18 cellular contexts compared by ENCODE assay signal in genomic region chr11:7675640-7676039, GRCh38. TPM values are rescaled to one million over a fixed set of nuclear protein-coding genes. Genes with fewer than 3 reads are reported as not detected.
DNase-seq lines count a peak whose midpoint lies in the region; ATAC-seq and TF ChIP-seq lines count a peak whose summit lies in the region.
"Had no signal": no experiment of that assay in that cellular context is flagged by ENCODE, and none has a peak within 500 bp of the region (broad histone marks: within the 10 kb centered on the region; RNA-seq: fewer than 3 reads in every experiment).

No MANE protein-coding gene starts in this region.

- no peaks in the 10 kb centered on the region for H3K9me3 ChIP-seq in smooth muscle cell (replicated peaks; ENCODE audit: low read depth)
- no peaks in the 10 kb centered on the region for H3K9me3 ChIP-seq in CD4-positive, alpha-beta memory T cell (ENCODE audit: control insufficient read depth in 1 of 2, low read length in 2 of 2)

- no peaks in the 10 kb centered on the region for H3K36me3 ChIP-seq in smooth muscle cell (ENCODE audit: low read depth)
- no peaks in the 10 kb centered on the region for H3K36me3 ChIP-seq in brain microvascular endothelial cell (replicated peaks)
- H3K36me3 ChIP-seq in CD4-positive, alpha-beta memory T cell (ENCODE audit: insufficient read depth, low read length) = no peaks in the 10 kb centered on the region
- H3K36me3 ChIP-seq: BLaER1 treated with 17β-estradiol and CSF1 and Interleukin-3, amounts not matched to agents 10 nM and 100 nM had no signal

- no peak overlapping the region for H2AFZ ChIP-seq in smooth muscle cell (ENCODE audit: low read depth)
- H2AFZ ChIP-seq: GM23248 had no signal

- H3K4me3 Mint-ChIP-seq in stimulated activated naive CD8-positive, alpha-beta T cell treated with anti-CD3 and anti-CD28 coated beads, Interleukin-15, Interleukin-2, amounts not matched to agents 100 ng/mL and 50 ng/mL, for 24 hours = peak overlapping the region; percentile 23
- no peak overlapping the region for H3K4me3 Mint-ChIP-seq in CD4-positive, alpha-beta memory T cell
- H3K4me3 Mint-ChIP-seq: CD4-positive, CD25-positive, alpha-beta regulatory T cell had no signal

- H3K4me3 ChIP-seq in smooth muscle cell = no peak overlapping the region
- H3K4me3 ChIP-seq in brain microvascular endothelial cell (ENCODE audit: low read depth, low read length) = no peak overlapping the region
- no peak overlapping the region for H3K4me3 ChIP-seq in CD4-positive, alpha-beta memory T cell (ENCODE audit: low read length in 2 of 2)
- H3K4me3 ChIP-seq: BLaER1 treated with 17β-estradiol and CSF1 and Interleukin-3, amounts not matched to agents 10 nM and 100 nM; GM23248 had no signal

- no peak for ATAC-seq in stimulated activated naive CD8-positive, alpha-beta T cell treated with anti-CD3 and anti-CD28 coated beads, Interleukin-15, Interleukin-2, amounts not matched to agents 100 U/mL and 50 U/mL, for 24 hours
- no peak for ATAC-seq in HG02798 (IDR thresholded peaks at IDR 0.05; ENCODE audit: poor library complexity, unreplicated experiment)

- no peaks in the 10 kb centered on the region for H3K79me2 ChIP-seq in smooth muscle cell (ENCODE audit: low read depth)

- H3K27ac Mint-ChIP-seq in stimulated activated naive CD8-positive, alpha-beta T cell treated with anti-CD3 and anti-CD28 coated beads, Interleukin-15, Interleukin-2, amounts not matched to agents 100 ng/mL and 50 ng/mL, for 24 hours = no peak overlapping the region
- no peak overlapping the region for H3K27ac Mint-ChIP-seq in CD4-positive, alpha-beta memory T cell
- H3K27ac Mint-ChIP-seq: CD4-positive, CD25-positive, alpha-beta regulatory T cell had no signal

- peaks cover 9% of the 10 kb centered on the region for H3K4me1 ChIP-seq in smooth muscle cell (ENCODE audit: low read depth)
- H3K4me1 ChIP-seq in CD4-positive, alpha-beta memory T cell (ENCODE audit: insufficient read depth, low read length) = peaks cover 14% of the 10 kb centered on the region

- WGBS in smooth muscle cell (ENCODE audit: low lambda C conversion rate) = 78% methylated on average over 4 of the region's 4 CpGs

- H3K27ac ChIP-seq in smooth muscle cell (ENCODE audit: low read depth) (peak overlapping the region; percentile 97), brain microvascular endothelial cell (no peak overlapping the region)
- no peak overlapping the region for H3K27ac ChIP-seq in CD4-positive, alpha-beta memory T cell (ENCODE audit: low read depth, low read length)
- H3K27ac ChIP-seq: GM23248 had no signal

- peaks cover 32% of the 10 kb centered on the region for H3K4me1 Mint-ChIP-seq in stimulated activated naive CD8-positive, alpha-beta T cell treated with anti-CD3 and anti-CD28 coated beads, Interleukin-15, Interleukin-2, amounts not matched to agents 100 ng/mL and 50 ng/mL, for 24 hours (ENCODE audit: low read depth)
- H3K4me1 Mint-ChIP-seq in CD4-positive, alpha-beta memory T cell = peaks cover 5 to 18% (median 11%) of the 10 kb centered on the region in 4 donors

- CTCF ChIA-PET in CD4-positive, alpha-beta memory T cell (lab: Charles Lee; ENCODE audit: partially characterized antibody) = interaction anchor here (1.2 to 3.8 kb wide), 4 partner anchors 10 to 424 kb away, joined by 3 to 14 read pairs (median 8); no protein-coding TSS in a partner anchor

- in situ Hi-C loops in brain microvascular endothelial cell (cut with HindIII; ENCODE audit: low pct_ligation_motif_present, low sequenced_read_pairs) = no loop called here

- POLR2A ChIA-PET in CD4-positive, alpha-beta memory T cell (lab: Charles Lee; ENCODE audit: partially characterized antibody) = no interaction called here

- TF ChIP-seq CTCF in smooth muscle cell (IDR thresholded peaks at IDR 0.05; ENCODE audit: borderline replicate concordance, insufficient read depth, poor library complexity, severe bottlenecking) (no peak), brain microvascular endothelial cell (IDR thresholded peaks at IDR 0.05; ENCODE audit: low read depth, low read length, missing control alignments) (no peak)

- H3K27me3 Mint-ChIP-seq in stimulated activated naive CD8-positive, alpha-beta T cell treated with anti-CD3 and anti-CD28 coated beads, Interleukin-15, Interleukin-2, amounts not matched to agents 100 ng/mL and 50 ng/mL, for 24 hours = peaks cover 65% of the 10 kb centered on the region
- peaks cover 44 to 64% of the 10 kb centered on the region in 2 donors for H3K27me3 Mint-ChIP-seq in CD4-positive, alpha-beta memory T cell

- peaks cover 45% of the 10 kb centered on the region for H3F3A ChIP-seq in smooth muscle cell (ENCODE audit: low read depth)

- no peak for DNase-seq in stimulated activated naive CD8-positive, alpha-beta T cell treated with anti-CD3 and anti-CD28 coated beads, Interleukin-15, Interleukin-2, amounts not matched to agents 100 U/mL and 50 U/mL, for 24 hours
- peak; percentile 61 for DNase-seq in left kidney (ENCODE audit: low read depth, low spot score)
- no peak for DNase-seq in smooth muscle cell (lab: John Stamatoyannopoulos, UW; ENCODE audit: unreplicated experiment)
- DNase-seq in brain microvascular endothelial cell = no peak
- DNase-seq in CD4-positive, alpha-beta memory T cell = no peak
- DNase-seq: 8988T; ACHN; Calu3; CD4-positive, CD25-positive, alpha-beta regulatory T cell; DMS 273 treated with DMSO at 0.1 percent for 48 hours; GM23248; H7 had no signal

- H4K20me1 ChIP-seq in smooth muscle cell (ENCODE audit: low read depth) = no peaks in the 10 kb centered on the region
- H4K20me1 ChIP-seq: BLaER1 treated with 17β-estradiol and CSF1 and Interleukin-3, amounts not matched to agents 10 nM and 100 nM had no signal

- no peak overlapping the region for H3K9ac ChIP-seq in smooth muscle cell (ENCODE audit: low read depth)
- H3K9ac ChIP-seq: GM23248 had no signal

- intact Hi-C loops in CD4-positive, alpha-beta memory T cell (cut with micrococcal nuclease) = no loop called here

- no peak overlapping the region for H3K4me2 ChIP-seq in smooth muscle cell

- no peaks in the 10 kb centered on the region for H3K36me3 Mint-ChIP-seq in stimulated activated naive CD8-positive, alpha-beta T cell treated with anti-CD3 and anti-CD28 coated beads, Interleukin-15, Interleukin-2, amounts not matched to agents 100 ng/mL and 50 ng/mL, for 24 hours (ENCODE audit: low read depth)
- no peaks in the 10 kb centered on the region for H3K36me3 Mint-ChIP-seq in CD4-positive, alpha-beta memory T cell
- H3K36me3 Mint-ChIP-seq: CD4-positive, CD25-positive, alpha-beta regulatory T cell; IgD-negative memory B cell had no signal

- no peaks in the 10 kb centered on the region for H3K9me3 Mint-ChIP-seq in stimulated activated naive CD8-positive, alpha-beta T cell treated with anti-CD3 and anti-CD28 coated beads, Interleukin-15, Interleukin-2, amounts not matched to agents 100 ng/mL and 50 ng/mL, for 24 hours
- peaks cover 0 to 2% (median 0%) of the 10 kb centered on the region in 8 donors for H3K9me3 Mint-ChIP-seq in CD4-positive, alpha-beta memory T cell
- H3K9me3 Mint-ChIP-seq: CD4-positive, CD25-positive, alpha-beta regulatory T cell had no signal

- no peaks in the 10 kb centered on the region for H3K27me3 ChIP-seq in smooth muscle cell (ENCODE audit: low read depth)
- H3K27me3 ChIP-seq in brain microvascular endothelial cell (replicated peaks) = peaks cover 4% of the 10 kb centered on the region
- H3K27me3 ChIP-seq in CD4-positive, alpha-beta memory T cell (ENCODE audit: insufficient read depth, low read length) = peaks cover 7% of the 10 kb centered on the region
- H3K27me3 ChIP-seq: BLaER1 treated with 17β-estradiol and CSF1 and Interleukin-3, amounts not matched to agents 10 nM and 100 nM had no signal

RNA-seq across cellular contexts. Expression of gene CYB5R2, which starts 2.3 kb away (rescaled TPM):
- total RNA-seq in smooth muscle cell = 32.4 and 45.2 TPM in 2 replicates
- polyA plus RNA-seq in smooth muscle cell = 45.1 and 48.1 TPM in 2 replicates
- not detected for total RNA-seq in CD4-positive, alpha-beta memory T cell
- polyA plus RNA-seq in CD4-positive, alpha-beta memory T cell = under 1 TPM in 1 of 2 donors, not detected in 1; 0.17 TPM
- total RNA-seq: CD4-positive, CD25-positive, alpha-beta regulatory T cell had no signal

RNA-seq across cellular contexts. Expression of gene OVCH2, which starts 30.6 kb away (rescaled TPM):
- total RNA-seq in smooth muscle cell = 0.13 and 1.7 TPM in 2 replicates
- 0.26 and 1.6 TPM in 2 replicates for polyA plus RNA-seq in smooth muscle cell
- total RNA-seq in CD4-positive, alpha-beta memory T cell = not detected
- polyA plus RNA-seq in CD4-positive, alpha-beta memory T cell = not detected
- total RNA-seq: Calu3; CD4-positive, CD25-positive, alpha-beta regulatory T cell; Daoy; GM23248; HT-29 had no signal
- polyA plus RNA-seq: CD4-positive, CD25-positive, alpha-beta regulatory T cell; IgD-negative memory B cell had no signal

Comparison
In these comparisons a context has a peak if more than half of its experiments do, and no peak if none do; other contexts are left out.
1. RNA of gene CYB5R2, which starts 2.3 kb away (total RNA-seq): 32.4 to 45.2 TPM in smooth muscle cell; not detected in CD4-positive, alpha-beta memory T cell; every median in the first group is over 10 times any median in the second.